ENCODE assay signal across 10 cellular contexts in the genomic region with DNA sequence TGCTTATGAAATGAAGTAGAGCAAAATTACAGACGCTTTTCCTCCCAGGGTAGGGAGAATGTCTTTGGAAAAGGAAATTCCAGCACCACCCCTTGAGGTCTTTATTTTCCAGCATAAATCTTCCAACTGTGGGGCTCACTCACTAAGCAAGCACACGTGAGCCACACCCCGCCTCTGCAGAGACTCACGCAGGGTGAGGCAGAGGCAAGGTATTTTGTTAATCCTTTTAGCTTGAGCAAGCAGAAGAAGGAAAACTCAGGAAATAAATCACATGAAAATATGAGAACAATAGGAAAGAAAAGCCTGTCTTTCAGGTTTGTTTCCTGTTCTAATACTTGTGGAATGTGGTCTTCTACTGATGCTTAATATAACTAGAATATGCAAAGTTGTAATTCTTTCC. TPM values are rescaled to one million over a fixed set of nuclear protein-coding genes. Genes with fewer than 3 reads are reported as not detected.
DNase-seq lines count a peak whose midpoint lies in the region; ATAC-seq, FAIRE-seq and TF ChIP-seq lines count a peak whose summit lies in the region.
"Had no signal": no experiment of that assay in that cellular context is flagged by ENCODE, and none has a peak within 500 bp of the region (broad histone marks: within the 10 kb centered on the region; RNA-seq: fewer than 3 reads in every experiment).

No MANE protein-coding gene starts in this region.

- no peaks in the 10 kb centered on the region for H4K20me1 ChIP-seq in GM23248 (ENCODE audit: insufficient read depth)

- H3K9me2 ChIP-seq in GM23248 (ENCODE audit: insufficient read depth) = no peaks in the 10 kb centered on the region

- H3K9ac ChIP-seq in GM23248 = peak overlapping the region; percentile 58

- 0 out of 2 replicates have a peak overlapping the region, but pooled peaks have one; percentile 19 for H2AFZ ChIP-seq in GM23248

- in situ Hi-C loops in GM23248 (cut with MboI) = no loop called here

- whole genome bisulfite sequencing in GM23248 (ENCODE audit: low coverage in 1 of 2, low lambda C conversion rate in 2 of 2, missing lambda C conversion rate in 2 of 2), 2 experiments = 1% methylated on average over 4 of the region's 4 CpGs
- WGBS in small intestine, 3 donors = 16 to 46% (median 39%) methylated on average over 4 of the region's 4 CpGs

- peaks cover 4% of the 10 kb centered on the region; the same call in 1 of the 2 replicates for H3K79me2 ChIP-seq in GM23248 (ENCODE audit: insufficient read depth)

- peak; percentile 94 for DNase-seq in GM23248
- peak; percentile 90 for DNase-seq in RWPE1 (ENCODE audit: low spot score)
- peak; percentile 80 for DNase-seq in fibroblast of villous mesenchyme (ENCODE audit: low read depth)
- DNase-seq in small intestine = peak; percentile 56
- DNase-seq in NCI-H1105 treated with DMSO at 0.1 percent for 48 hours (lab: John Stamatoyannopoulos, UW) = no peak
- no peak for DNase-seq in RPMI8226
- DNase-seq: activated CD4-positive, alpha-beta memory T cell treated with anti-CD3 and anti-CD28 coated beads, Interleukin-2, amount 10 ng/mL, durations not matched to agents 7 days and 5 days; NCI-H526 treated with DMSO at 0.1 percent for 48 hours had no signal

- H3K27ac ChIP-seq in GM23248 (peak overlapping the region; percentile 81), RWPE1 (peak overlapping the region; percentile 94; the same call in 1 of the 2 replicates), small intestine (ENCODE audit: low read depth in 1 of 2, low read length in 1 of 2) (no peak overlapping the region)

- peaks cover 45% of the 10 kb centered on the region for H3F3A ChIP-seq in GM23248 (ENCODE audit: insufficient read depth)

- no peak for TF ChIP-seq CTCF in RWPE1 (conservative IDR thresholded peaks at IDR 0.05; ENCODE audit: low read depth)
- TF ChIP-seq CTCF in fibroblast of villous mesenchyme (IDR thresholded peaks at IDR 0.05; ENCODE audit: insufficient read depth, low read depth, low read length) = no peak

- peak overlapping the region; percentile 54 for H3K4me2 ChIP-seq in GM23248 (ENCODE audit: unreplicated experiment)

- H3K4me3 ChIP-seq in GM23248 (peak overlapping the region; percentile 31), fibroblast of villous mesenchyme (ENCODE audit: low read depth, low read length) (no peak overlapping the region), small intestine (ENCODE audit: low read depth in 1 of 2, low read length in 2 of 2) (no peak overlapping the region)

- no peaks in the 10 kb centered on the region for H3K9me3 ChIP-seq in GM23248 (ENCODE audit: low read depth)
- no peaks in the 10 kb centered on the region for H3K9me3 ChIP-seq in small intestine (ENCODE audit: control insufficient read depth, low read depth)

- POLR2A ChIA-PET in RWPE1 (lab: Yijun Ruan, JAX; ENCODE audit: low non-redundant PET) = no interaction called here

- no peak for FAIRE-seq in small intestine (lab: Jason Lieb, UNC)

- ATAC-seq in GM21619 (IDR thresholded peaks at IDR 0.05; ENCODE audit: unreplicated experiment) (no peak), HG03175 (IDR thresholded peaks at IDR 0.05; ENCODE audit: unreplicated experiment) (no peak)

- H3K27me3 ChIP-seq in GM23248 (replicated peaks; ENCODE audit: insufficient read depth) (no peaks in the 10 kb centered on the region), small intestine (ENCODE audit: control insufficient read depth in 2 of 2, insufficient read depth in 2 of 2, low read length in 2 of 2) (no peaks in the 10 kb centered on the region)

- H3K36me3 ChIP-seq in GM23248 (ENCODE audit: low read depth) (no peaks in the 10 kb centered on the region), small intestine (ENCODE audit: control insufficient read depth in 2 of 2, insufficient read depth in 2 of 2, low read length in 2 of 2) (no peaks in the 10 kb centered on the region)

- CTCF ChIA-PET in RWPE1 (lab: Yijun Ruan, JAX) = no interaction called here

- H3K4me1 ChIP-seq in GM23248 (ENCODE audit: insufficient read depth) (peaks cover 48% of the 10 kb centered on the region), small intestine (ENCODE audit: control insufficient read depth in 2 of 2, insufficient read depth in 1 of 2, low read depth in 1 of 2, low read length in 1 of 2) (peaks cover 0 to 6% of the 10 kb centered on the region in 2 donors)

RNA-seq across cellular contexts. Expression of a gene that starts 4.1 kb away (rescaled TPM):
- 39.0 and 41.9 TPM in 2 replicates for total RNA-seq in GM23248 (2014; rRNA removed; shearing (Covaris generic))
- polyA plus RNA-seq in GM23248 (2016; fragmentation: Nextera tagmentation; extraction: Ambion mirVana) = 39.4 and 40.4 TPM in 2 replicates
- total RNA-seq in fibroblast of villous mesenchyme = 51.4 and 62.5 TPM in 2 replicates
- 1 to 10 TPM; 6.8 to 9.1 (median 8.1) TPM for polyA plus RNA-seq in small intestine

Comparison
In these comparisons a context has a peak if more than half of its experiments do, and no peak if none do; other contexts are left out.
1. DNase-seq: peak in GM23248 (single experiment), RWPE1 (single experiment), fibroblast of villous mesenchyme (single experiment) and small intestine (single experiment); none in NCI-H1105 treated with DMSO at 0.1 percent for 48 hours (single experiment) and RPMI8226 (single experiment).
2. H3K27ac ChIP-seq: peak in GM23248 (single experiment) and RWPE1 (single experiment); none in small intestine (0 of 2).